34 cellular contexts compared by ENCODE assay signal in genomic region chr1:72586023-72586685, GRCh38.
"Had no signal": no experiment of that assay in that cellular context is flagged by ENCODE, and none has a peak within 500 bp of the region (broad histone marks: within the 10 kb centered on the region; RNA-seq: fewer than 3 reads in every experiment).

No MANE protein-coding gene starts in this region.

- H3K4me3 ChIP-seq: adrenal gland, ascending aorta, body of pancreas, breast epithelium, cardiac muscle cell had no signal

- H3K4me1 ChIP-seq: adrenal gland, ascending aorta, body of pancreas, breast epithelium had no signal

- DNase-seq: activated effector memory CD4-positive, alpha-beta T cell treated with anti-CD3 and anti-CD28 coated beads, Interleukin-2, amount 50 U/mL, for 16 hours; activated effector memory CD4-positive, alpha-beta T cell treated with Interleukin-2 at 50 U/mL for 16 hours; activated gamma-delta T cell; activated gamma-delta T cell treated with Interleukin-2 at 50 U/mL for 16 hours; activated naive CD4-positive, alpha-beta T cell; activated naive CD4-positive, alpha-beta T cell treated with anti-CD3 and anti-CD28 coated beads for 36 hours; activated naive CD4-positive, alpha-beta T cell treated with anti-CD3 and anti-CD28 coated beads, Interleukin-2, amount 10 ng/mL, durations not matched to agents 7 days and 5 days; activated naive CD4-positive, alpha-beta T cell treated with anti-CD3 and anti-CD28 coated beads, Interleukin-2, amount 50 U/mL, for 16 hours; activated naive CD4-positive, alpha-beta T cell treated with Interleukin-2 at 50 U/mL for 16 hours; activated naive CD8-positive, alpha-beta T cell treated with anti-CD3 and anti-CD28 coated beads for 36 hours; activated naive CD8-positive, alpha-beta T cell treated with anti-CD3 and anti-CD28 coated beads, Interleukin-2, amount 10 ng/mL, durations not matched to agents 7 days and 5 days; activated naive CD8-positive, alpha-beta T cell treated with anti-CD3 and anti-CD28 coated beads, Interleukin-2, amount 50 U/mL, for 24 hours; activated T-cell treated with anti-CD3 and anti-CD28 coated beads, Interleukin-2, amount 50 U/mL, for 1 hour; activated T-cell treated with anti-CD3 and anti-CD28 coated beads, Interleukin-2, amount 50 U/mL, for 24 hours; activated T-cell treated with anti-CD3 and anti-CD28 coated beads, Interleukin-2, amount 50 U/mL, for 4 hours; activated T-cell treated with anti-CD3 and anti-CD28 coated beads, Interleukin-2, amount 50 U/mL, for 48 hours; activated T-cell treated with anti-CD3 and anti-CD28 coated beads, Interleukin-2, amount 50 U/mL, for 72 hours; adrenal gland; amniotic stem cell; amygdala; anterior cingulate cortex; aorta; body of pancreas; brain microvascular endothelial cell; caudate nucleus; central memory CD4-positive, alpha-beta T cell; cerebellar nuclear complex had no signal

- H3K27ac ChIP-seq: adrenal gland, ascending aorta, body of pancreas, brain microvascular endothelial cell, breast epithelium, cardiac muscle cell had no signal

- ATAC-seq: activated naive CD4-positive, alpha-beta T cell treated with anti-CD3 and anti-CD28 coated beads, Interleukin-2, amount 50 U/mL, for 72 hours; activated naive CD8-positive, alpha-beta T cell treated with anti-CD3 and anti-CD28 coated beads, Interleukin-2, amount 50 U/mL, for 24 hours; activated T-cell treated with anti-CD3 and anti-CD28 coated beads, Interleukin-2, amount 50 U/mL, for 4 hours; activated T-cell treated with anti-CD3 and anti-CD28 coated beads, Interleukin-2, amount 50 U/mL, for 72 hours; activated T-helper 17 cell treated with anti-CD3 and anti-CD28 coated beads, Interleukin-2, amount 50 U/mL, for 72 hours; body of pancreas had no signal

- FAIRE-seq: astrocyte, bronchial epithelial cell had no signal

- H3K27me3 ChIP-seq: adrenal gland, ascending aorta, body of pancreas, brain microvascular endothelial cell, breast epithelium, cardiac muscle cell had no signal

- H3K9me3 ChIP-seq: adrenal gland, ascending aorta, body of pancreas, breast epithelium had no signal

- H3K36me3 ChIP-seq: adrenal gland, ascending aorta, brain microvascular endothelial cell, breast epithelium, cardiac muscle cell had no signal
